ENCODE assay signal across 20 cellular contexts in the genomic region with DNA sequence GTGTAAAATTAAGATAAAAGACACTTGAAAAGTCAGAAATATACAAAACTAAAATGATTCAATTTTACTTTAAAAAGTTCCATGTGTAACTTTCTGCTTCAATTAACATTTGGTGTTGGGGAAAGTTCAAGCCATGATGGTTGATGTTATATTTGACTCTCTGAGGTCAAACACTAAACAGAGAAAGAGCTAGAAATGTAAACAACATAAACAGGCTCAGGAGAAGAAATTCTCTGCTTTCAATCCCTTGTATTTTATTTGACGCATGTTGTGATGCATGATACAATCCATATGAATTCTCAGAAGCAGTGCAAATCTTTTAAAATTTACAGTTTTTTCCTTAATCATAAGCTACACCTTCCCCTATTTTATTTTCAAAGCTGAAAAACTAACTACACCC.
DNase-seq lines count a peak whose midpoint lies in the region; ATAC-seq, FAIRE-seq and TF ChIP-seq lines count a peak whose summit lies in the region.
"Had no signal": no experiment of that assay in that cellular context is flagged by ENCODE, and none has a peak within 500 bp of the region (broad histone marks: within the 10 kb centered on the region; RNA-seq: fewer than 3 reads in every experiment).

No MANE protein-coding gene starts in this region.

- no peaks in the 10 kb centered on the region for H3F3A ChIP-seq in smooth muscle cell (ENCODE audit: low read depth)

- no peaks in the 10 kb centered on the region for H3K79me2 ChIP-seq in smooth muscle cell (ENCODE audit: low read depth)

- no peak overlapping the region for H3K4me3 ChIP-seq in fibroblast of villous mesenchyme (ENCODE audit: low read depth, low read length)
- no peak overlapping the region for H3K4me3 ChIP-seq in smooth muscle cell
- H3K4me3 ChIP-seq: A549; BLaER1 treated with 17β-estradiol and CSF1 and Interleukin-3, amounts not matched to agents 10 nM and 100 nM had no signal

- H3K27me3 Mint-ChIP-seq in activated CD4-positive, alpha-beta T cell treated with anti-CD3 and anti-CD28 coated beads for 36 hours: no peaks in the 10 kb centered on the region
- H3K27me3 Mint-ChIP-seq: B cell; CD4-positive, alpha-beta T cell had no signal

- no peaks in the 10 kb centered on the region for H4K20me1 ChIP-seq in smooth muscle cell (ENCODE audit: low read depth)
- H4K20me1 ChIP-seq: BLaER1 treated with 17β-estradiol and CSF1 and Interleukin-3, amounts not matched to agents 10 nM and 100 nM had no signal

- no peak overlapping the region for H3K27ac ChIP-seq in smooth muscle cell (ENCODE audit: low read depth)
- H3K27ac ChIP-seq: 22Rv1; A549; BLaER1 treated with 17β-estradiol and CSF1 and Interleukin-3, amounts not matched to agents 10 nM and 100 nM; C4-2B had no signal

- CTCF ChIA-PET in activated CD4-positive, alpha-beta T cell treated with anti-CD3 and anti-CD28 coated beads for 36 hours (lab: Charles Lee): no interaction called here

- POLR2A ChIA-PET in activated CD4-positive, alpha-beta T cell treated with anti-CD3 and anti-CD28 coated beads for 36 hours (lab: Charles Lee): no interaction called here

- TF ChIP-seq CTCF in fibroblast of villous mesenchyme (IDR thresholded peaks at IDR 0.05; ENCODE audit: insufficient read depth, low read depth, low read length) (no peak), smooth muscle cell (IDR thresholded peaks at IDR 0.05; ENCODE audit: borderline replicate concordance, insufficient read depth, poor library complexity, severe bottlenecking) (no peak)

- WGBS in smooth muscle cell (ENCODE audit: low lambda C conversion rate): 44% methylated on average over 1 of the region's 1 CpG

- no peaks in the 10 kb centered on the region for H3K4me1 Mint-ChIP-seq in activated CD4-positive, alpha-beta T cell treated with anti-CD3 and anti-CD28 coated beads for 36 hours
- H3K4me1 Mint-ChIP-seq: B cell had no signal

- no peak overlapping the region for H3K4me3 Mint-ChIP-seq in activated CD4-positive, alpha-beta T cell treated with anti-CD3 and anti-CD28 coated beads for 36 hours
- H3K4me3 Mint-ChIP-seq: B cell; CD4-positive, alpha-beta T cell; CD8-positive, alpha-beta T cell had no signal

- peak overlapping the region; percentile 12 for H3K4me2 ChIP-seq in smooth muscle cell
- H3K4me2 ChIP-seq: A549; BLaER1 treated with 17β-estradiol and CSF1 and Interleukin-3, amounts not matched to agents 10 nM and 100 nM had no signal

- H3K27me3 ChIP-seq in smooth muscle cell (ENCODE audit: low read depth): no peaks in the 10 kb centered on the region
- H3K27me3 ChIP-seq: BLaER1 treated with 17β-estradiol and CSF1 and Interleukin-3, amounts not matched to agents 10 nM and 100 nM had no signal

- H3K9me3 Mint-ChIP-seq in activated CD4-positive, alpha-beta T cell treated with anti-CD3 and anti-CD28 coated beads for 36 hours (ENCODE audit: low read depth): peaks cover 3% of the 10 kb centered on the region

- peak; percentile 98 for FAIRE-seq in endometrium (lab: Jason Lieb, UNC)
- FAIRE-seq: A549, D721Med, G401.6, GM12891 had no signal

- DNase-seq in fibroblast of villous mesenchyme (ENCODE audit: low read depth) (peak; percentile 44), smooth muscle cell (lab: John Stamatoyannopoulos, UW; ENCODE audit: unreplicated experiment) (no peak)
- no peak for DNase-seq in activated CD4-positive, alpha-beta T cell treated with anti-CD3 and anti-CD28 coated beads for 36 hours
- no peak for DNase-seq in activated naive CD4-positive, alpha-beta T cell treated with anti-CD3 and anti-CD28 coated beads, Interleukin-2, amount 50 U/mL, for 16 hours
- DNase-seq: AML-193; Caco-2; Calu3; CD4-positive, alpha-beta T cell; CD8-positive, alpha-beta T cell; DMS79 treated with DMSO at 0.1 percent for 48 hours; GF-D8 had no signal

- H3K27ac Mint-ChIP-seq in activated CD4-positive, alpha-beta T cell treated with anti-CD3 and anti-CD28 coated beads for 36 hours: no peak overlapping the region
- H3K27ac Mint-ChIP-seq: B cell; CD4-positive, alpha-beta T cell; CD8-positive, alpha-beta T cell had no signal

- H3K4me1 ChIP-seq in smooth muscle cell (ENCODE audit: low read depth): no peaks in the 10 kb centered on the region
- H3K4me1 ChIP-seq: A549; BLaER1 treated with 17β-estradiol and CSF1 and Interleukin-3, amounts not matched to agents 10 nM and 100 nM; Caco-2 had no signal

- H2AFZ ChIP-seq in smooth muscle cell (ENCODE audit: low read depth): peak overlapping the region; percentile 64

- no peak overlapping the region for H3K9ac ChIP-seq in smooth muscle cell (ENCODE audit: low read depth)
- H3K9ac ChIP-seq: BLaER1 treated with 17β-estradiol and CSF1 and Interleukin-3, amounts not matched to agents 10 nM and 100 nM had no signal

- H3K36me3 ChIP-seq in smooth muscle cell (ENCODE audit: low read depth): no peaks in the 10 kb centered on the region
- H3K36me3 ChIP-seq: BLaER1 treated with 17β-estradiol and CSF1 and Interleukin-3, amounts not matched to agents 10 nM and 100 nM had no signal

- intact Hi-C loops in activated CD4-positive, alpha-beta T cell treated with anti-CD3 and anti-CD28 coated beads for 36 hours (cut with DNase I, micrococcal nuclease): no loop called here

- H3K9me3 ChIP-seq in smooth muscle cell (replicated peaks; ENCODE audit: low read depth): no peaks in the 10 kb centered on the region
- H3K9me3 ChIP-seq: A549; BLaER1 treated with 17β-estradiol and CSF1 and Interleukin-3, amounts not matched to agents 10 nM and 100 nM; Caco-2 had no signal

- no peak for ATAC-seq in activated CD4-positive, alpha-beta T cell treated with anti-CD3 and anti-CD28 coated beads for 36 hours
- ATAC-seq: A549; CD8-positive, alpha-beta T cell had no signal

- no peaks in the 10 kb centered on the region for H3K36me3 Mint-ChIP-seq in activated CD4-positive, alpha-beta T cell treated with anti-CD3 and anti-CD28 coated beads for 36 hours (ENCODE audit: low read depth)
- H3K36me3 Mint-ChIP-seq: CD8-positive, alpha-beta T cell had no signal
